In the genomic region with DNA sequence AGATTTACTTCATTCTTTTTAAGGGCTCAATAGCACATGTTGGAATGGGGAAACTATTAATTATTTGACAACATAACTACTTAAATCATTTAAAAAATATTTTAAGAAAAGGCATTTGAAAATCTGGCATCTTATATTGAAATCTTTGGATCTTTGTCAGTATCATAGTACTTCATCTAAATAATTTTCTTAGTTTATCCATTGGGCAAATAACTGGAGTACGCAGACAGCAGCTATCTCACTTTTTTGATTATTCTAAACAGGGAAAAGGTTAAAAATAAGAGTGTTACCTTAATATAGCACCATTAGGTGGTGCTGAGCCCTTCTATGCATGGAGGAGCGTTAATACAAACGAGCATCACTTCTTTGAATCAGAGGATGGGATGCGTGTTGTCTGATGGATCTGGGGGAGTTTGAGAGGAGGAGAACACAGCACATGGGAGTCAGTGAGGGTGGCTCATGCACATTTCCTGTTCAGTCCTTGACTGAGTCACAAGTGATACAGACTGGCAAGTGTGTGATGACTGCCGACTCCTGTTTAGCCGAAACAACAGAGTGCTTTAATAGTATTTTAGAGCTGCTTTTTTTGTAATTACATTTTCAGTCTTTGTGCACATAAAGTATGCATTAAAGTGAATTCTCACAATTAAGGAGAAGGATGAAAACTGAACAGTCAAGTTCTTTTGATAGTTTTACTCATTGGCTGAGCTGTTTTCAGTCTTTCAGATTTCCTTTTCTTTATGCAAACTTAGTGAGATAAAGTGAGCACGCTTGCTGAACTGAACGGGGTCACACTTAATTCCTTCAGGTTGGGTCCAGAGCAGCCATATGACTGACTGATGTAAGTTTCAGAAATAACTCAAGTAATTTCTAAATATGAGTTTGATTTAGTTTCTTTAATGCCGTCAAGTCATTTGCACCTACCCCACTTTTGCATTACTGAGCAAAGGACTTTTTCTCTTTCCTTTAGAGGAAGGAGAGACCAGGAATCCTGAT, we compare ENCODE assay signal across 8 cellular contexts.
DNase-seq lines count a peak whose midpoint lies in the region; ATAC-seq and TF ChIP-seq lines count a peak whose summit lies in the region.

No MANE protein-coding gene starts in this region.

- WGBS in heart right ventricle, 2 donors, result 52 to 60% methylated on average over 9 of the region's 9 CpGs
- 55 to 67% methylated on average over 9 of the region's 9 CpGs for WGBS in gastroesophageal sphincter (ENCODE audit: low coverage in 1 of 2), 2 donors

- peak overlapping the region; percentile 30 for H3K9ac ChIP-seq in OCI-LY3 (ENCODE audit: low read length)

- no peak for TF ChIP-seq POLR2A in gastroesophageal sphincter (IDR thresholded peaks at IDR 0.05)

- peaks cover 15% of the 10 kb centered on the region for H3K4me1 ChIP-seq in OCI-LY3 (ENCODE audit: low read length)
- peaks cover 0 to 33% (median 24%) of the 10 kb centered on the region in 9 donors for H3K4me1 ChIP-seq in heart right ventricle
- H3K4me1 ChIP-seq in gastroesophageal sphincter, result peaks cover 0 to 23% (median 0%) of the 10 kb centered on the region in 3 donors

- peak overlapping the region; percentile 69 for H3K27ac Mint-ChIP-seq in activated T-helper 17 cell treated with anti-CD3 and anti-CD28 coated beads, Interleukin-2, amount 50 U/mL, for 72 hours

- peak overlapping the region; percentile 75 for H2AFZ ChIP-seq in OCI-LY3 (ENCODE audit: low read depth, low read length)

- H3K27ac ChIP-seq in OCI-LY3 (ENCODE audit: low read length) (peak overlapping the region; percentile 70), heart right ventricle (peak overlapping the region in 1 of 10 donors; percentile 26), gastroesophageal sphincter (peak overlapping the region in 1 of 4 donors; percentile 29)

- H3K4me1 Mint-ChIP-seq in activated T-helper 17 cell treated with anti-CD3 and anti-CD28 coated beads, Interleukin-2, amount 50 U/mL, for 72 hours, result peaks cover 16% of the 10 kb centered on the region

- DNase-seq in GM10248 (ENCODE audit: extremely low spot score), result peak; percentile 69
- no peak for DNase-seq in heart right ventricle
- DNase-seq in stimulated activated CD4-positive, alpha-beta T cell treated with anti-CD3 and anti-CD28 coated beads, Interleukin-4, amount 100 ng/mL, for 4 hours, result peak; percentile 29 to 73
- DNase-seq in occipital lobe (lab: John Stamatoyannopoulos, UW), result no peak

- H3K4me3 ChIP-seq in OCI-LY3 (ENCODE audit: low read length) (peak overlapping the region; percentile 70), heart right ventricle (no peak overlapping the region), gastroesophageal sphincter (no peak overlapping the region)

- H4K20me1 ChIP-seq in OCI-LY3 (ENCODE audit: insufficient read depth, low read length), result no peaks in the 10 kb centered on the region

- no peaks in the 10 kb centered on the region for H3K9me3 ChIP-seq in OCI-LY3 (ENCODE audit: insufficient read depth, low read length)
- no peaks in the 10 kb centered on the region for H3K9me3 ChIP-seq in heart right ventricle
- no peaks in the 10 kb centered on the region for H3K9me3 ChIP-seq in gastroesophageal sphincter

- no peaks in the 10 kb centered on the region for H3K36me3 ChIP-seq in OCI-LY3 (replicated peaks; ENCODE audit: low read depth, low read length)
- no peaks in the 10 kb centered on the region for H3K36me3 ChIP-seq in heart right ventricle
- no peaks in the 10 kb centered on the region for H3K36me3 ChIP-seq in gastroesophageal sphincter

- peaks cover 6% of the 10 kb centered on the region; the same call in 1 of the 2 replicates for H3K79me2 ChIP-seq in OCI-LY3 (ENCODE audit: low read length)

- TF ChIP-seq EP300 in gastroesophageal sphincter (IDR thresholded peaks at IDR 0.05), result no peak

- peak overlapping the region; percentile 58 for H3K4me3 Mint-ChIP-seq in activated T-helper 17 cell treated with anti-CD3 and anti-CD28 coated beads, Interleukin-2, amount 50 U/mL, for 72 hours

- CTCF ChIA-PET in GM10248 (lab: Yijun Ruan, JAX), result interaction anchor here (0.8 to 1.7 kb wide), 6 partner anchors 9 to 55 kb away, joined by 3 to 4 read pairs (median 4); no protein-coding TSS in a partner anchor

- TF ChIP-seq CTCF in GM10248 (IDR thresholded peaks at IDR 0.05; ENCODE audit: control extremely low read depth, extremely low read depth, low read depth, missing control alignments) (peak; percentile 21), OCI-LY3 (IDR thresholded peaks at IDR 0.05; ENCODE audit: low read depth, low read length) (peak; percentile 30), heart right ventricle (IDR thresholded peaks at IDR 0.05) (no peak), gastroesophageal sphincter (IDR thresholded peaks at IDR 0.05) (no peak)

- intact Hi-C loops in heart right ventricle (cut with DNase I), result no loop called here

- ATAC-seq in HG02571 (IDR thresholded peaks at IDR 0.05; ENCODE audit: unreplicated experiment), result peak; percentile 68
- peak; percentile 100 for ATAC-seq in activated T-helper 17 cell treated with anti-CD3 and anti-CD28 coated beads, Interleukin-2, amount 50 U/mL, for 72 hours (replicated peaks)
- ATAC-seq in heart right ventricle, result peak in 6 of 8 donors; percentile 37 to 81 (median 63)
- no peak for ATAC-seq in gastroesophageal sphincter

- H3K4me2 ChIP-seq in OCI-LY3 (ENCODE audit: low read length), result peak overlapping the region; percentile 82

- H3K27me3 Mint-ChIP-seq in activated T-helper 17 cell treated with anti-CD3 and anti-CD28 coated beads, Interleukin-2, amount 50 U/mL, for 72 hours, result no peaks in the 10 kb centered on the region

- H3K27me3 ChIP-seq in OCI-LY3 (ENCODE audit: low read depth, low read length) (no peaks in the 10 kb centered on the region), heart right ventricle (no peaks in the 10 kb centered on the region), gastroesophageal sphincter (no peaks in the 10 kb centered on the region)

- POLR2A ChIA-PET in GM10248 (lab: Yijun Ruan, JAX), result no interaction called here

- H3K9me3 Mint-ChIP-seq in activated T-helper 17 cell treated with anti-CD3 and anti-CD28 coated beads, Interleukin-2, amount 50 U/mL, for 72 hours, result no peaks in the 10 kb centered on the region

- H3K36me3 Mint-ChIP-seq in activated T-helper 17 cell treated with anti-CD3 and anti-CD28 coated beads, Interleukin-2, amount 50 U/mL, for 72 hours (ENCODE audit: low read depth), result no peaks in the 10 kb centered on the region

Comparison
In these comparisons a context has a peak if more than half of its experiments do, and no peak if none do; other contexts are left out.
1. DNase-seq: peak in GM10248 (single experiment) and stimulated activated CD4-positive, alpha-beta T cell treated with anti-CD3 and anti-CD28 coated beads, Interleukin-4, amount 100 ng/mL, for 4 hours (2 of 2); none in heart right ventricle (0 of 2) and occipital lobe (single experiment).
2. CTCF ChIP-seq: peak in GM10248 (single experiment) and OCI-LY3 (single experiment); none in heart right ventricle (0 of 9) and gastroesophageal sphincter (0 of 4).